Comparison of ENCODE assay signal across 23 cellular contexts in the genomic region with DNA sequence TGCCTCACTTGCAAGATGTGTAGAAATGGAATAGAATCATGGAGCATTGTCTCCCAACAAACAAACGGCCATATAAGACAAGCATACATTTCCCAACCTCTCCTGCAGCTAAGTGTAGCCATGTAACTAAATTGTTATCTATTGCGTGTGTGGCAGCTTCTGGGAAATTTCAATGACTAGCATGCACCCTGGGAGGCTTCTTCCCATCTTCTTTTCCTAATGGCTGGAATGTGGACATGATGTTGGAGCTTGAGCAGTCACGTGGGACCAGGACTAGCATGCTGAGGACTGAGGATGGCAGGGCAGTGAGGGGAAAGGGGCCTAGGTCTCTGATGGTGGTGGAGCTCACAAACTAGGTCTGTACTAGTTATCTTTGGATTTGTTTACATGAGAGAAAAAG. TPM values are rescaled to one million over a fixed set of nuclear protein-coding genes. Genes with fewer than 3 reads are reported as not detected.
DNase-seq lines count a peak whose midpoint lies in the region; ATAC-seq and TF ChIP-seq lines count a peak whose summit lies in the region.
"Had no signal": no experiment of that assay in that cellular context is flagged by ENCODE, and none has a peak within 500 bp of the region (broad histone marks: within the 10 kb centered on the region; RNA-seq: fewer than 3 reads in every experiment).

No MANE protein-coding gene starts in this region.

- no peak overlapping the region for H2AFZ ChIP-seq in hepatocyte

- TF ChIP-seq CTCF in heart right ventricle (IDR thresholded peaks at IDR 0.05), result no peak
- TF ChIP-seq CTCF in hepatocyte (IDR thresholded peaks at IDR 0.05; ENCODE audit: poor library complexity), result no peak
- TF ChIP-seq CTCF in gastrocnemius medialis (IDR thresholded peaks at IDR 0.05 in 4 of 5, conservative IDR thresholded peaks at IDR 0.05 in 1 of 5), result no peak

- H3K4me1 ChIP-seq in heart right ventricle (peaks cover 6 to 29% (median 19%) of the 10 kb centered on the region in 9 donors), hepatocyte (ENCODE audit: insufficient read depth) (peaks cover 38% of the 10 kb centered on the region), gastrocnemius medialis (peaks cover 35% of the 10 kb centered on the region in 2 donors)

- intact Hi-C loops in heart right ventricle (cut with DNase I) (no loop called here), Right ventricle myocardium superior (cut with DNase I) (no loop called here), gastrocnemius medialis (cut with DNase I; ENCODE audit: low total_unique reads) (no loop called here)

- ATAC-seq in heart right ventricle (no peak), Right ventricle myocardium superior (ENCODE audit: poor library complexity) (no peak), gastrocnemius medialis (no peak), HG03108 (IDR thresholded peaks at IDR 0.05; ENCODE audit: unreplicated experiment) (no peak)
- ATAC-seq: activated CD4-positive, alpha-beta T cell treated with anti-CD3 and anti-CD28 coated beads for 36 hours; body of pancreas had no signal

- H3K27ac ChIP-seq in heart right ventricle (peak overlapping the region in 8 of 10 donors; percentile 15 to 81 (median 63)), hepatocyte (peak overlapping the region; percentile 81), gastrocnemius medialis (peak overlapping the region; percentile 80 to 87 (median 84))

- no peak overlapping the region for H3K4me3 ChIP-seq in heart right ventricle
- no peak overlapping the region for H3K4me3 ChIP-seq in hepatocyte
- no peak overlapping the region for H3K4me3 ChIP-seq in gastrocnemius medialis
- H3K4me3 ChIP-seq: body of pancreas had no signal

- H3K27me3 ChIP-seq in heart right ventricle, result no peaks in the 10 kb centered on the region
- no peaks in the 10 kb centered on the region for H3K27me3 ChIP-seq in hepatocyte
- no peaks in the 10 kb centered on the region for H3K27me3 ChIP-seq in gastrocnemius medialis
- H3K27me3 ChIP-seq: body of pancreas had no signal

- H3K4me2 ChIP-seq in hepatocyte, result no peak overlapping the region

- H3K9me3 ChIP-seq in heart right ventricle, result no peaks in the 10 kb centered on the region
- H3K9me3 ChIP-seq in hepatocyte (ENCODE audit: low read depth), result no peaks in the 10 kb centered on the region
- no peaks in the 10 kb centered on the region for H3K9me3 ChIP-seq in gastrocnemius medialis
- H3K9me3 ChIP-seq: body of pancreas had no signal

- no peaks in the 10 kb centered on the region for H3K9me2 ChIP-seq in hepatocyte (replicated peaks; ENCODE audit: insufficient read depth)

- H4K20me1 ChIP-seq in hepatocyte (ENCODE audit: insufficient read depth, poor library complexity, severe bottlenecking), result no peaks in the 10 kb centered on the region

- TF ChIP-seq POLR2A in gastrocnemius medialis (IDR thresholded peaks at IDR 0.05), result no peak

- in situ Hi-C loops in gastrocnemius medialis (cut with MboI; ENCODE audit: low sequenced_read_pairs in 4 of 4), result no loop called here

- DNase-seq in heart right ventricle, result no peak
- no peak for DNase-seq in Right ventricle myocardium superior
- peak; percentile 36 for DNase-seq in hepatocyte (ENCODE audit: low spot score)
- no peak for DNase-seq in gastrocnemius medialis
- no peak for DNase-seq in stimulated activated CD4-positive, alpha-beta T cell treated with anti-CD3 and anti-CD28 coated beads, Interleukin-4, amount 100 ng/mL, for 4 hours
- DNase-seq in activated CD4-positive, alpha-beta T cell treated with anti-CD3 and anti-CD28 coated beads, Interleukin-2, amount 50 U/mL, for 48 hours, result no peak
- no peak for DNase-seq in NCI-H2171 treated with DMSO at 0.1 percent for 48 hours (lab: John Stamatoyannopoulos, UW)
- DNase-seq: 8988T; activated CD4-positive, alpha-beta T cell treated with anti-CD3 and anti-CD28 coated beads for 36 hours; activated CD8-positive, alpha-beta memory T cell treated with anti-CD3 and anti-CD28 coated beads, Interleukin-2, amount 50 U/mL, for 48 hours; activated naive CD4-positive, alpha-beta T cell treated with Interleukin-2 at 50 U/mL for 16 hours; body of pancreas; dermis blood vessel endothelial cell; DMS79 treated with DMSO at 0.1 percent for 48 hours; erythroblast; HCEC 1CT; islet precursor cell; mesendoderm; MM.1S; NCI-H1930; stimulated activated CD4-positive, alpha-beta T cell treated with anti-CD3 and anti-CD28 coated beads, Interleukin-12 subunit alpha, Interleukin-12 subunit beta, amount 100 ng/mL, for 4 hours; T1000 had no signal

- H3K79me2 ChIP-seq in hepatocyte, result no peaks in the 10 kb centered on the region

- 73 to 82% methylated on average over 3 of the region's 3 CpGs for WGBS in heart right ventricle, 2 donors
- WGBS in hepatocyte (ENCODE audit: low lambda C conversion rate, missing lambda C conversion rate), result 69% methylated on average over 3 of the region's 3 CpGs

- H3K36me3 ChIP-seq in heart right ventricle, result no peaks in the 10 kb centered on the region
- no peaks in the 10 kb centered on the region for H3K36me3 ChIP-seq in hepatocyte (replicated peaks; ENCODE audit: insufficient read depth, low read depth)
- no peaks in the 10 kb centered on the region for H3K36me3 ChIP-seq in gastrocnemius medialis

RNA-seq across cellular contexts. Expression of gene CTDSP2, which starts 21.7 kb away (rescaled TPM):
- total RNA-seq in heart right ventricle (100 to 1,000 TPM in 2 of 10 donors, 10 to 100 TPM in 8; 76.4 to 138 (median 86.3) TPM), Right ventricle myocardium superior (99.5 TPM), hepatocyte (96.8 and 107 TPM in 2 replicates), gastrocnemius medialis (100 to 1,000 TPM in 1 of 4 donors, 10 to 100 TPM in 3; 66.0 to 116 (median 83.4) TPM)
- polyA plus RNA-seq in heart right ventricle (10 to 100 TPM; 31.2 to 31.7 TPM), hepatocyte (59.3 and 75.9 TPM in 2 replicates)

RNA-seq across cellular contexts. Expression of gene AVIL, which starts 49.7 kb away (rescaled TPM):
- total RNA-seq in heart right ventricle, result 1 to 10 TPM in 9 of 10 donors, under 1 TPM in 1; 1.00 to 2.9 (median 1.7) TPM
- 1 to 10 TPM; 1.3 to 8.4 TPM for polyA plus RNA-seq in heart right ventricle
- 2.1 TPM for total RNA-seq in Right ventricle myocardium superior
- 1.0 and 2.4 TPM in 2 replicates for total RNA-seq in hepatocyte
- polyA plus RNA-seq in hepatocyte, result 0.93 and 1.3 TPM in 2 replicates
- 10 to 100 TPM in 1 of 4 donors, 1 to 10 TPM in 2, under 1 TPM in 1; 0.78 to 22.7 (median 4.3) TPM for total RNA-seq in gastrocnemius medialis
